8 cellular contexts compared by ENCODE assay signal in the genomic region with DNA sequence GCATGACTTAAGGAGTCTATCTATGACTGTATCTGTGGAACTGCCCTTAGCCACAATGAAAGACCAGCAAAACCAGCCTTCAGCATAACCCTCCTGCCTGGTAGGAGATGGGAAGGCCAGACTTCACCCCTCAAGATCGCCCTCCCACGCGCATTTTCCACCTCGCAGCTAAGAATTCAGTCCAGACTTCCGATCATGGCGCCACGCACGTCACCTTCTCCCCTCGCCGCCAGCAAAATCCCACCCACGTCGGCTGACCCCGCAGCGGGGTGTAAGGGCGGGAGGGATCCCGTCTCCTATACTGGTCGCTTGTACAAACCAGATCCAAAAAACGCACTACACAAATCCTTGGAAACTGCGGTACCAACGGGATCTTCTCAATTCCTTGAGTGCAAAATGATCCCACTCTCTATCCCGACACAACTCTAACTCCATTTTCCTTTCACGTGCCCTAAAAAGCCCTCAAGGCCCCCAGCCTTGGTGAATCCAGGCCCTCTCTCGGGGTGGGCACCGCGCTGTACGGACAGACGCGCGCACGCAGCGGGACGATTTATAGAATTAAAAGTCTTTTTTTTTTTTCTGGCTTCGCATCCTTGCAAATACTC. TPM values are rescaled to one million over a fixed set of nuclear protein-coding genes. Genes with fewer than 3 reads are reported as not detected.
DNase-seq lines count a peak whose midpoint lies in the region; ATAC-seq and TF ChIP-seq lines count a peak whose summit lies in the region.

No MANE protein-coding gene starts in this region.

- H3K27me3 ChIP-seq in NT2/D1 (ENCODE audit: insufficient read depth, insufficient read length) = no peaks in the 10 kb centered on the region

- peak overlapping the region; percentile 99 to 100 (median 100) for H3K27ac Mint-ChIP-seq in nephron
- H3K27ac Mint-ChIP-seq in stimulated activated naive CD8-positive, alpha-beta T cell treated with anti-CD3 and anti-CD28 coated beads, Interleukin-15, amount 100 ng/mL, for 72 hours = peak overlapping the region; percentile 93

- peak overlapping the region; percentile 98 to 100 (median 100) for H3K4me3 Mint-ChIP-seq in nephron
- peak overlapping the region; percentile 88 to 91 for H3K4me3 Mint-ChIP-seq in stimulated activated naive CD8-positive, alpha-beta T cell treated with anti-CD3 and anti-CD28 coated beads, Interleukin-15, amount 100 ng/mL, for 72 hours

- H3K9me3 Mint-ChIP-seq in nephron = no peaks in the 10 kb centered on the region
- no peaks in the 10 kb centered on the region for H3K9me3 Mint-ChIP-seq in stimulated activated naive CD8-positive, alpha-beta T cell treated with anti-CD3 and anti-CD28 coated beads, Interleukin-15, amount 100 ng/mL, for 72 hours

- no peaks in the 10 kb centered on the region for H3K36me3 Mint-ChIP-seq in nephron (ENCODE audit: low read depth)

- peak overlapping the region; percentile 94 for H3K9ac ChIP-seq in NT2/D1 (ENCODE audit: insufficient read length, low read depth)

- TF ChIP-seq CTCF in fibroblast of the aortic adventitia (IDR thresholded peaks at IDR 0.05; ENCODE audit: insufficient read depth, low read length) = no peak
- no peak for TF ChIP-seq CTCF in nephron (IDR thresholded peaks at IDR 0.05; ENCODE audit: unreplicated experiment in 3 of 3)

- no peaks in the 10 kb centered on the region for H3K9me3 ChIP-seq in NT2/D1 (ENCODE audit: insufficient read depth, low read length)

- H3K36me3 ChIP-seq in NT2/D1 (ENCODE audit: insufficient read depth, insufficient read length, low read length) = no peaks in the 10 kb centered on the region

- H3K27me3 Mint-ChIP-seq in nephron (ENCODE audit: low read depth) = peaks cover 10% of the 10 kb centered on the region
- H3K27me3 Mint-ChIP-seq in stimulated activated naive CD8-positive, alpha-beta T cell treated with anti-CD3 and anti-CD28 coated beads, Interleukin-15, amount 100 ng/mL, for 72 hours = no peaks in the 10 kb centered on the region

- peaks cover 3% of the 10 kb centered on the region for H3K4me1 ChIP-seq in NT2/D1 (ENCODE audit: insufficient read depth, insufficient read length)

- H3K4me1 Mint-ChIP-seq in nephron = peaks cover 30% of the 10 kb centered on the region
- H3K4me1 Mint-ChIP-seq in stimulated activated naive CD8-positive, alpha-beta T cell treated with anti-CD3 and anti-CD28 coated beads, Interleukin-15, amount 100 ng/mL, for 72 hours = peaks cover 26% of the 10 kb centered on the region

- DNase-seq in NCI-H1436 (lab: John Stamatoyannopoulos, UW) = peak; percentile 18
- DNase-seq in NCI-H1436 treated with DMSO at 0.1 percent for 48 hours (lab: John Stamatoyannopoulos, UW) = no peak
- DNase-seq in NT2/D1 (ENCODE audit: low read depth, low spot score) = no peak
- DNase-seq in activated effector memory CD4-positive, alpha-beta T cell treated with anti-CD3 and anti-CD28 coated beads, Interleukin-2, amount 50 U/mL, for 16 hours = peak; percentile 81
- DNase-seq in fibroblast of the aortic adventitia (ENCODE audit: low read depth) = peak; percentile 81
- DNase-seq in stimulated activated naive CD8-positive, alpha-beta T cell treated with anti-CD3 and anti-CD28 coated beads, Interleukin-15, amount 100 ng/mL, for 72 hours = peak; percentile 24 to 39

- peak; percentile 41 for ATAC-seq in stimulated activated naive CD8-positive, alpha-beta T cell treated with anti-CD3 and anti-CD28 coated beads, Interleukin-15, amount 100 ng/mL, for 72 hours
- ATAC-seq in HG03045 (IDR thresholded peaks at IDR 0.05; ENCODE audit: unreplicated experiment) = no peak

- H3K4me3 ChIP-seq in NT2/D1 (ENCODE audit: insufficient read length, low read depth) = peak overlapping the region; percentile 57
- H3K4me3 ChIP-seq in fibroblast of the aortic adventitia (ENCODE audit: low read depth, low read length) = peak overlapping the region; percentile 72

RNA-seq across cellular contexts. Expression of gene BMPR2, which starts 1.0 kb away (rescaled TPM):
- 18.7 and 50.6 TPM in 2 replicates for total RNA-seq in fibroblast of the aortic adventitia (ENCODE audit: low replicate concordance)

Comparison
In these comparisons a context has a peak if more than half of its experiments do, and no peak if none do; other contexts are left out.
1. DNase-seq: peak in NCI-H1436 (single experiment), activated effector memory CD4-positive, alpha-beta T cell treated with anti-CD3 and anti-CD28 coated beads, Interleukin-2, amount 50 U/mL, for 16 hours (single experiment), fibroblast of the aortic adventitia (single experiment) and stimulated activated naive CD8-positive, alpha-beta T cell treated with anti-CD3 and anti-CD28 coated beads, Interleukin-15, amount 100 ng/mL, for 72 hours (2 of 2); none in NCI-H1436 treated with DMSO at 0.1 percent for 48 hours (single experiment) and NT2/D1 (single experiment).